Comparison of ENCODE assay signal across 24 cellular contexts in genomic region chr9:133962341-133962740, GRCh38. TPM values are rescaled to one million over a fixed set of nuclear protein-coding genes. Genes with fewer than 3 reads are reported as not detected.
DNase-seq lines count a peak whose midpoint lies in the region; ATAC-seq and TF ChIP-seq lines count a peak whose summit lies in the region.
"Had no signal": no experiment of that assay in that cellular context is flagged by ENCODE, and none has a peak within 500 bp of the region (broad histone marks: within the 10 kb centered on the region; RNA-seq: fewer than 3 reads in every experiment).

No MANE protein-coding gene starts in this region.

- H3K27me3 ChIP-seq in HUES6 (ENCODE audit: control insufficient read depth, insufficient read depth, low read length): no peaks in the 10 kb centered on the region
- peaks cover 0 to 10% (median 0%) of the 10 kb centered on the region in 7 donors for H3K27me3 ChIP-seq in spleen (replicated peaks in 1 of 7)

- H3K4me3 ChIP-seq in HUES6 (ENCODE audit: low read depth, low read length): no peak overlapping the region
- no peak overlapping the region for H3K4me3 ChIP-seq in spleen
- H3K4me3 ChIP-seq: GM23338, SK-N-MC had no signal

- TF ChIP-seq CTCF in chondrocyte (IDR thresholded peaks at IDR 0.05) (no peak), spleen (IDR thresholded peaks at IDR 0.05 in 8 of 11, conservative IDR thresholded peaks at IDR 0.05 in 3 of 11) (no peak)

- H3K27ac Mint-ChIP-seq in chondrocyte (ENCODE audit: unreplicated experiment): no peak overlapping the region
- no peak overlapping the region for H3K27ac Mint-ChIP-seq in activated CD4-positive, alpha-beta T cell treated with anti-CD3 and anti-CD28 coated beads, Interleukin-2, amount 10 ng/mL, durations not matched to agents 24 days and 14 days
- H3K27ac Mint-ChIP-seq: CD4-positive, CD25-positive, alpha-beta regulatory T cell; GM23338 had no signal

- DNase-seq in Right ventricle myocardium superior (peak; percentile 19), Right ventricle myocardium inferior (ENCODE audit: missing footprints) (no peak), chondrocyte (ENCODE audit: low spot score) (peak; percentile 75), spleen (peak; percentile 56), cortex of kidney (lab: John Stamatoyannopoulos, UW) (no peak)
- DNase-seq in activated CD4-positive, alpha-beta T cell treated with anti-CD3 and anti-CD28 coated beads, Interleukin-2, amount 10 ng/mL, durations not matched to agents 24 days and 14 days: no peak
- DNase-seq in stimulated activated CD4-positive, alpha-beta T cell treated with anti-CD3 and anti-CD28 coated beads, Interleukin-12 subunit alpha, Interleukin-12 subunit beta, amount 100 ng/mL, for 4 hours: no peak
- DNase-seq: AML-193; CD4-positive, CD25-positive, alpha-beta regulatory T cell; COR-L47; DMS 273 treated with DMSO at 0.1 percent for 48 hours; DND-41; KBM-7; NCI-H1105 treated with DMSO at 0.1 percent for 48 hours; NCI-H187; NCI-H2107; NCI-H2227 treated with DMSO at 0.1 percent for 48 hours; NCI-H524; NCI-H82; SHP77 had no signal

- H3K4me3 Mint-ChIP-seq in chondrocyte (ENCODE audit: unreplicated experiment): no peak overlapping the region
- no peak overlapping the region for H3K4me3 Mint-ChIP-seq in activated CD4-positive, alpha-beta T cell treated with anti-CD3 and anti-CD28 coated beads, Interleukin-2, amount 10 ng/mL, durations not matched to agents 24 days and 14 days
- H3K4me3 Mint-ChIP-seq: CD4-positive, CD25-positive, alpha-beta regulatory T cell; GM23338 had no signal

- H3K27ac ChIP-seq in HUES6 (ENCODE audit: low read depth, low read length) (peak overlapping the region; percentile 24; the same call in 1 of the 2 replicates), spleen (peak overlapping the region in 1 of 8 donors; percentile 76)
- H3K27ac ChIP-seq: 22Rv1, SK-N-MC had no signal

- H3K9me3 ChIP-seq in HUES6 (ENCODE audit: control insufficient read depth, insufficient read depth, low read depth, low read length) (peaks cover 15% of the 10 kb centered on the region; the same call in 1 of the 2 replicates), spleen (peaks cover 0 to 22% (median 16%) of the 10 kb centered on the region in 8 donors)

- WGBS in spleen, 5 donors: 72 to 96% (median 86%) methylated on average over 3 to 7 of the region's 7 CpGs

- H3K36me3 Mint-ChIP-seq in chondrocyte (ENCODE audit: low read depth): peaks cover 5% of the 10 kb centered on the region
- no peaks in the 10 kb centered on the region for H3K36me3 Mint-ChIP-seq in activated CD4-positive, alpha-beta T cell treated with anti-CD3 and anti-CD28 coated beads, Interleukin-2, amount 10 ng/mL, durations not matched to agents 24 days and 14 days (ENCODE audit: low read depth)
- H3K36me3 Mint-ChIP-seq: CD4-positive, CD25-positive, alpha-beta regulatory T cell had no signal

- no peak for TF ChIP-seq POLR2A in spleen (IDR thresholded peaks at IDR 0.05)

- no peak overlapping the region for H3K9ac ChIP-seq in HUES6 (ENCODE audit: low read length)

- H3K27me3 Mint-ChIP-seq in chondrocyte (ENCODE audit: low read depth): no peaks in the 10 kb centered on the region
- H3K27me3 Mint-ChIP-seq in activated CD4-positive, alpha-beta T cell treated with anti-CD3 and anti-CD28 coated beads, Interleukin-2, amount 10 ng/mL, durations not matched to agents 24 days and 14 days: peaks cover 2% of the 10 kb centered on the region
- H3K27me3 Mint-ChIP-seq: CD4-positive, CD25-positive, alpha-beta regulatory T cell had no signal

- H3K36me3 ChIP-seq in HUES6 (ENCODE audit: control insufficient read depth, insufficient read depth, low read length): no peaks in the 10 kb centered on the region
- H3K36me3 ChIP-seq in spleen: no peaks in the 10 kb centered on the region

- peaks cover 32% of the 10 kb centered on the region for H3K4me1 Mint-ChIP-seq in chondrocyte (ENCODE audit: low read depth)
- H3K4me1 Mint-ChIP-seq in activated CD4-positive, alpha-beta T cell treated with anti-CD3 and anti-CD28 coated beads, Interleukin-2, amount 10 ng/mL, durations not matched to agents 24 days and 14 days: no peaks in the 10 kb centered on the region

- no peak for ATAC-seq in Right ventricle myocardium superior (ENCODE audit: poor library complexity)
- no peak for ATAC-seq in Right ventricle myocardium inferior
- ATAC-seq: GM23338 had no signal

- H3K4me1 ChIP-seq in HUES6 (ENCODE audit: control insufficient read depth, insufficient read depth, low read length) (peaks cover 44% of the 10 kb centered on the region), spleen (peaks cover 39 to 67% (median 44%) of the 10 kb centered on the region in 6 donors)

- intact Hi-C loops in Right ventricle myocardium superior (cut with DNase I): no loop called here
- intact Hi-C loops in Right ventricle myocardium inferior (cut with DNase I): no loop called here
- intact Hi-C loops in spleen (cut with DNase I; ENCODE audit: low total_unique reads): no loop called here
- intact Hi-C loops in activated CD4-positive, alpha-beta T cell treated with anti-CD3 and anti-CD28 coated beads, Interleukin-2, amount 10 ng/mL, durations not matched to agents 24 days and 14 days (cut with micrococcal nuclease): no loop called here

- peaks cover 13% of the 10 kb centered on the region for H3K9me3 Mint-ChIP-seq in chondrocyte (ENCODE audit: low read depth)
- H3K9me3 Mint-ChIP-seq in activated CD4-positive, alpha-beta T cell treated with anti-CD3 and anti-CD28 coated beads, Interleukin-2, amount 10 ng/mL, durations not matched to agents 24 days and 14 days: peaks cover 12% of the 10 kb centered on the region

RNA-seq across cellular contexts. Expression of gene VAV2, which starts 29.8 kb away (rescaled TPM):
- total RNA-seq in Right ventricle myocardium superior: 4.9 TPM
- 7.6 TPM for total RNA-seq in Right ventricle myocardium inferior
- 17.7 to 34.2 TPM (median 19.3 TPM) in 3 replicates for total RNA-seq in chondrocyte
- total RNA-seq in spleen: 10 to 100 TPM; 17.9 to 39.2 (median 31.3) TPM
- 10 to 100 TPM; 14.2 to 25.0 (median 15.0) TPM for polyA plus RNA-seq in spleen
- 6.3 and 9.0 TPM in 2 replicates for total RNA-seq in activated CD4-positive, alpha-beta T cell treated with anti-CD3 and anti-CD28 coated beads, Interleukin-2, amount 10 ng/mL, durations not matched to agents 24 days and 14 days

Comparison
In these comparisons a context has a peak if more than half of its experiments do, and no peak if none do; other contexts are left out.
1. DNase-seq: peak in Right ventricle myocardium superior (single experiment), chondrocyte (single experiment) and spleen (single experiment); none in Right ventricle myocardium inferior (single experiment), cortex of kidney (single experiment), activated CD4-positive, alpha-beta T cell treated with anti-CD3 and anti-CD28 coated beads, Interleukin-2, amount 10 ng/mL, durations not matched to agents 24 days and 14 days (single experiment) and stimulated activated CD4-positive, alpha-beta T cell treated with anti-CD3 and anti-CD28 coated beads, Interleukin-12 subunit alpha, Interleukin-12 subunit beta, amount 100 ng/mL, for 4 hours (single experiment).